ENCODE assay signal across 8 cellular contexts in the genomic region with DNA sequence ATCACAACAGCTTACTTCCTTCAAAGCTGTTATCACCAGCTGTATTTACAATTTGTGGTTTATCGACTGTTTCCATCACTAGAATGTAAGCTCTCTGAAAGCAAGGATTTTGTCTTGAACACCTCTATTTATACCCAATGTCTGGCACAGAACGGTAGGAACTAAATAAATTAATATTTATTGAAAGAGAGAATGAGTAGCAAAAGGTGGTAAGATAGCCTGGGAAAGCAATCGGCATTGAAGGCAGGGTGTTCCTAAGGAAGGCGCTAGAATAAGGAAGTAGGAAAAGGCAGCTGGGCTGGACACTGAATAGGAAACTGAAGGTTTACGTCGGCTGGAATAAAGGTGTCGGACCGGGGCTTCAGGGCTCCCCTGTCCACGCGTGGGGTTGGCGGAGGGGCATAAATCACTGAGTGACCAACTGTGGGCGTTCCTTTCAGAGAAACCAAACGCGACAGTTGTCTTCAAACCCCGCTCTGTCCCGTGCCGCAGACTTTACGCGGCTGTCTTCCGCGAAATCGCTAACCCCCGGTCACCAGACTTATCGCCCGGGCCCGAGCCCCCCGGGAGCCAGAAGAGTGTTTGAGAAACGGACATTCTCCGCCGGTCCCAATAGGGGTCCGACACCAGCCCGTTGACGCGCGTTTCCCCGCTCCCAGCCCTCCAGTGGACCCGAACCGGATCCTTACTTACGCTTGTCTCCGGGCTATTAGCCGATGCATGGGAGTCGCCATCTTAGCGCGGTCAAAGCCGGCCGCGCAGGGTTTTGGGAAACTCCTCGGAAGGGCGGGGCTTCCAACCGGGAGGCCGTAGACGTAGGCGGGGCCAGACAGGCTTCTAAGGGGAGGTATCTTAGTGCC. TPM values are rescaled to one million over a fixed set of nuclear protein-coding genes. Genes with fewer than 3 reads are reported as not detected.
DNase-seq lines count a peak whose midpoint lies in the region; ATAC-seq and TF ChIP-seq lines count a peak whose summit lies in the region.

Gene ZCCHC10 (minus strand): TSS at position 746 of the 860 bp plus-strand sequence. CDS start 12 bp downstream, at position 734.

- H3K27me3 ChIP-seq in mononuclear cell (ENCODE audit: insufficient read depth, low read length): no peaks in the 10 kb centered on the region

- H3K9me3 Mint-ChIP-seq in IgD-negative memory B cell: peaks cover 0 to 2% (median 0%) of the 10 kb centered on the region in 3 donors

- H3K4me3 ChIP-seq in epithelial cell of esophagus (ENCODE audit: low read length) (peak within 1 kb of the TSS; percentile 95), mononuclear cell (ENCODE audit: low read length) (peak within 1 kb of the TSS; percentile 97)

- peak; percentile 99 for DNase-seq in DMS 273 (lab: John Stamatoyannopoulos, UW; ENCODE audit: unreplicated experiment)
- peak; percentile 97 for DNase-seq in OCI-M1 (lab: John Stamatoyannopoulos, UW)
- peak; percentile 90 for DNase-seq in activated T-cell treated with anti-CD3 and anti-CD28 coated beads for 24 hours (ENCODE audit: low read depth)
- DNase-seq in epithelial cell of esophagus (ENCODE audit: low read depth): peak; percentile 93
- peak; percentile 86 to 88 for DNase-seq in stimulated activated CD8-positive, alpha-beta memory T cell treated with anti-CD3 and anti-CD28 coated beads, Interleukin-2, amount 100 ng/mL, for 48 hours (ENCODE audit: low read depth in 2 of 2)

- H3K4me3 Mint-ChIP-seq in IgD-negative memory B cell: peak within 1 kb of the TSS; percentile 94 to 99 (median 98)

- TF ChIP-seq CTCF in epithelial cell of esophagus (IDR thresholded peaks at IDR 0.05; ENCODE audit: insufficient read depth, low read depth, low read length, missing control alignments): no peak

- H3K4me1 Mint-ChIP-seq in IgD-negative memory B cell: peaks cover 27 to 32% (median 29%) of the 10 kb centered on the region in 3 donors

- H3K36me3 Mint-ChIP-seq in IgD-negative memory B cell: peaks cover 3% of the 10 kb centered on the region

- H3K4me1 ChIP-seq in mononuclear cell (ENCODE audit: insufficient read depth, low read length): peaks cover 17% of the 10 kb centered on the region

- ATAC-seq in GM21529 (IDR thresholded peaks at IDR 0.05; ENCODE audit: unreplicated experiment): peak; percentile 98

- peak within 1 kb of the TSS; percentile 89 to 100 (median 98) for H3K27ac Mint-ChIP-seq in IgD-negative memory B cell

- H3K27me3 Mint-ChIP-seq in IgD-negative memory B cell: no peaks in the 10 kb centered on the region

- H3K9me3 ChIP-seq in mononuclear cell (ENCODE audit: low read depth, low read length): no peaks in the 10 kb centered on the region

RNA-seq across cellular contexts. Expression of gene ZCCHC10, which starts in this region (rescaled TPM):
- 84.6 TPM for polyA plus RNA-seq in IgD-negative memory B cell
- 25.2 TPM for total RNA-seq in mononuclear cell

Comparison
In these comparisons a context has a peak if more than half of its experiments do, and no peak if none do; other contexts are left out.
1. Peak in every context shown above with its lines: DNase-seq, ATAC-seq and H3K4me3 ChIP-seq.